In the genomic region with DNA sequence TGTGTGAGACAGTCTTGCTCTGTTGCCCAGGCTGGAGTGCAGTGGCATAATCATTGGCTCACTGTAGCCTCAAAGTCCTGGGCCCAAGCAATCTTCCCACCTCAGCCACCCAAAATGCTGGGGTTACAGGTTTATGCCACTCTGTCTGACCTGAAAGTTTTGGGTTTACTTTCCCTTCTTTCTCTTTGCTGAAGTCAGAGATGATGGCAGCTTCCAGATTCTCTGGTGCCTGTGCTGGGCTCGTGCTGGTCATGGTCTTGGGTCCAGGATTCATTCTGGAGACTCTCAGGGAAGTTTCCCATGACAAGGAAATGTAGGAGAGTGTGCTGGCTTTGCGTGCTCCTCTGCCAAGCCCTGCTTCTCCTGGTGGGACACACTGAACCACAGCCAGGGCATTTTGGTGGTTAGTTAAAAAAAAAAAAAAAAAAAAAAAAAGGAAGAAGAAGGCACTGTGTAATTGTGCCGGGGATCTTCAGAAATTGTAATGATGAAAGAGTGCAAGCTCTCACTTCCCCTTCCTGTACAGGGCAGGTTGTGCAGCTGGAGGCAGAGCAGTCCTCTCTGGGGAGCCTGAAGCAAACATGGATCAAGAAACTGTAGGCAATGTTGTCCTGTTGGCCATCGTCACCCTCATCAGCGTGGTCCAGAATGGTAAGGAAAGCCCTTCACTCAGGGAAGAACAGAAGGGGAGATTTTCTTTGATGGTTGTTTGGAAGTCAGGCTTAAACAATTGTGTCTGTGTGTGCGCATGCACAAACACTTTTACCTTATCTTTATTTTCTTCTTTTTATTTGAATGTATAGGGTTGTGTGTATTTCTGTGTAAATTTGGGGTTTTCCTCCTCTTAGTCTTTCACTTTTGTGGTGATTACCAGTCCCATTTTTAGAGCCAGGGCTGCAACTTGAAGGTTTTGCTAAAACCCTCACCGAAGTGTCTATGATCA, we compare ENCODE assay signal across 8 cellular contexts. TPM values are rescaled to one million over a fixed set of nuclear protein-coding genes. Genes with fewer than 3 reads are reported as not detected.
A peak's percentile ranks its signal among the peaks of the same experiment; 100 is the strongest.
DNase-seq lines count a peak whose midpoint lies in the region; ATAC-seq and TF ChIP-seq lines count a peak whose summit lies in the region.

Gene ALOX5AP, plus strand, starts transcription at position 519 of the 943 bp plus-strand sequence. Its CDS starts 63 bp downstream, at position 582.

- TF ChIP-seq CTCF in OCI-LY1 (IDR thresholded peaks at IDR 0.05; ENCODE audit: low read length) (no peak), sigmoid colon (IDR thresholded peaks at IDR 0.05) (no peak)

- ATAC-seq in GM18909 (IDR thresholded peaks at IDR 0.05; ENCODE audit: poor library complexity, unreplicated experiment) (peak; percentile 73), HG02840 (IDR thresholded peaks at IDR 0.05; ENCODE audit: low FRiP score, unreplicated experiment) (peak; percentile 83)

- intact Hi-C loops in sigmoid colon (cut with DNase I) = no loop called here

- DNase-seq in central memory CD4-positive, alpha-beta T cell = peak; percentile 56
- DNase-seq in sigmoid colon (no peak), NCI-H1105 (lab: John Stamatoyannopoulos, UW) (no peak), dedifferentiated amniotic fluid mesenchymal stem cell (ENCODE audit: extremely low spot score) (no peak), HCEC 1CT (no peak)

- no peak for TF ChIP-seq EP300 in sigmoid colon (IDR thresholded peaks at IDR 0.05)

- H3F3A ChIP-seq in OCI-LY1 (ENCODE audit: insufficient read depth, low read length) = no peaks in the 10 kb centered on the region

- H3K4me3 ChIP-seq in OCI-LY1 (ENCODE audit: low read depth, low read length, poor library complexity, severe bottlenecking) = peak within 1 kb of the TSS; percentile 68
- peak within 1 kb of the TSS in 2 of 4 donors; percentile 13 to 30 for H3K4me3 ChIP-seq in sigmoid colon

- H3K4me2 ChIP-seq in OCI-LY1 (ENCODE audit: low read length) = peak within 1 kb of the TSS; percentile 94

- H3K4me1 ChIP-seq in OCI-LY1 (ENCODE audit: insufficient read depth, low read length, severe bottlenecking) = peaks cover 59% of the 10 kb centered on the region
- peaks cover 0 to 4% (median 0%) of the 10 kb centered on the region in 4 donors for H3K4me1 ChIP-seq in sigmoid colon

- H4K20me1 ChIP-seq in OCI-LY1 (ENCODE audit: insufficient read depth, low read length) = no peaks in the 10 kb centered on the region

- H3K9me3 ChIP-seq in OCI-LY1 (ENCODE audit: low read length) = no peaks in the 10 kb centered on the region
- no peaks in the 10 kb centered on the region for H3K9me3 ChIP-seq in sigmoid colon

- WGBS in sigmoid colon, 2 donors = 56 to 82% methylated on average over 7 of the region's 7 CpGs

- H3K27ac ChIP-seq in OCI-LY1 (ENCODE audit: low read depth, low read length, poor library complexity, severe bottlenecking) (peak within 1 kb of the TSS; percentile 85), sigmoid colon (peak within 1 kb of the TSS in 2 of 4 donors; percentile 12 to 20)

- H3K27me3 ChIP-seq in OCI-LY1 (ENCODE audit: insufficient read depth, low read length) (no peaks in the 10 kb centered on the region), sigmoid colon (peaks cover 0 to 4% (median 0%) of the 10 kb centered on the region in 3 donors)

- no peaks in the 10 kb centered on the region for H3K36me3 ChIP-seq in OCI-LY1 (ENCODE audit: insufficient read depth, low read length)
- H3K36me3 ChIP-seq in sigmoid colon = no peaks in the 10 kb centered on the region

- no peak within 1 kb of the TSS for H2AFZ ChIP-seq in OCI-LY1 (ENCODE audit: low read length)

- no peaks in the 10 kb centered on the region for H3K9me2 ChIP-seq in OCI-LY1 (ENCODE audit: low read depth, low read length)

- H3K79me2 ChIP-seq in OCI-LY1 (ENCODE audit: insufficient read depth, low read length) = peaks cover 9% of the 10 kb centered on the region

- peak within 1 kb of the TSS; percentile 72 for H3K9ac ChIP-seq in OCI-LY1 (ENCODE audit: low read length)

- TF ChIP-seq POLR2A in sigmoid colon (IDR thresholded peaks at IDR 0.05) = no peak

RNA-seq across cellular contexts. Expression of gene ALOX5AP, which starts in this region (rescaled TPM):
- total RNA-seq in sigmoid colon = 10 to 100 TPM; 11.6 to 24.8 (median 21.6) TPM
- polyA plus RNA-seq in sigmoid colon = 10 to 100 TPM; 13.2 to 65.0 (median 25.6) TPM
